In the genomic region with DNA sequence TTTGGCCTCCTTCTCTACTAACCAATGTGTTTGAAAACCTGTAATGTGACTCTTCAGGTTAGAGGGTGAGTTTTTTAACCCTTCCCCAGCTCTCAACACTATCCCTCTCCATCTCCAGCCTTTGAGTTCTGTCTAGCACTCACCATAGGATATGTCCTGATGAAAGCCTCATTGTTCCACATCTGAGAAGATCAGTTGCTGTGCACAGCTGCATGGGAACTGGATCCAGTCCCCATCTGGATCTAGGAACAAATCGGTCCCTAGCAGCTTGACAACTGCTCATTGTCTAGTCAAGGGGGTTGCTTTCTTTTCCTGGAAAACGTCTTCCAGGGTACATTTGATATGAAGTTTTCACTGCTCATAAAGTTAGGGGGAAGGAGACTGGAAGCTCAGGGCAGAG, we compare ENCODE assay signal across 24 cellular contexts. TPM values are rescaled to one million over a fixed set of nuclear protein-coding genes. Genes with fewer than 3 reads are reported as not detected.
DNase-seq lines count a peak whose midpoint lies in the region; ATAC-seq, FAIRE-seq and TF ChIP-seq lines count a peak whose summit lies in the region.
"Had no signal": no experiment of that assay in that cellular context is flagged by ENCODE, and none has a peak within 500 bp of the region (broad histone marks: within the 10 kb centered on the region; RNA-seq: fewer than 3 reads in every experiment).

No MANE protein-coding gene starts in this region.

- no TSS peak for BruUV-seq in Calu3 (replicated peaks; lab: Mats Ljungman, UMichigan)
- BruUV-seq in K562 (replicated peaks; lab: Mats Ljungman, UMichigan) = no TSS peak

- peak; percentile 10; the same call in 1 of the 3 replicates for ATAC-seq in K562
- ATAC-seq in left lobe of liver = no peak
- no peak for ATAC-seq in HG02973 (IDR thresholded peaks at IDR 0.05; ENCODE audit: unreplicated experiment)
- ATAC-seq in stimulated activated effector memory CD8-positive, alpha-beta T cell treated with anti-CD3 and anti-CD28 coated beads, Interleukin-12 subunit alpha, Interleukin-12 subunit beta, amount 100 ng/mL, for 72 hours = no peak
- ATAC-seq: activated CD8-positive, alpha-beta T cell treated with anti-CD3 and anti-CD28 coated beads, Interleukin-2, amount 10 ng/mL, durations not matched to agents 7 days and 5 days; activated naive CD8-positive, alpha-beta T cell treated with anti-CD3 and anti-CD28 coated beads, Interleukin-2, amount 50 U/mL, for 24 hours; naive thymus-derived CD4-positive, alpha-beta T cell had no signal

- H3K27ac ChIP-seq in K562 (ENCODE audit: extremely low read depth, low read depth, low read length) = no peak overlapping the region
- H3K27ac ChIP-seq: BLaER1, coronary artery had no signal

- H3K4me1 Mint-ChIP-seq in Calu3 (ENCODE audit: low read depth, unreplicated experiment) = peaks cover 29% of the 10 kb centered on the region
- H3K4me1 Mint-ChIP-seq in stimulated activated effector memory CD8-positive, alpha-beta T cell treated with anti-CD3 and anti-CD28 coated beads, Interleukin-12 subunit alpha, Interleukin-12 subunit beta, amount 100 ng/mL, for 72 hours = no peaks in the 10 kb centered on the region
- H3K4me1 Mint-ChIP-seq: activated naive CD8-positive, alpha-beta T cell treated with anti-CD3 and anti-CD28 coated beads, Interleukin-2, amount 50 U/mL, for 24 hours; naive thymus-derived CD4-positive, alpha-beta T cell had no signal

- no peaks in the 10 kb centered on the region for H3K36me3 Mint-ChIP-seq in Calu3 (ENCODE audit: insufficient read depth, unreplicated experiment)
- no peaks in the 10 kb centered on the region for H3K36me3 Mint-ChIP-seq in stimulated activated effector memory CD8-positive, alpha-beta T cell treated with anti-CD3 and anti-CD28 coated beads, Interleukin-12 subunit alpha, Interleukin-12 subunit beta, amount 100 ng/mL, for 72 hours

- no peaks in the 10 kb centered on the region for H3K9me1 ChIP-seq in K562 (ENCODE audit: control insufficient read depth, insufficient read depth, low read length)

- peaks cover 6% of the 10 kb centered on the region for H3K9me3 Mint-ChIP-seq in Calu3 (ENCODE audit: low read depth, unreplicated experiment)
- H3K9me3 Mint-ChIP-seq in stimulated activated effector memory CD8-positive, alpha-beta T cell treated with anti-CD3 and anti-CD28 coated beads, Interleukin-12 subunit alpha, Interleukin-12 subunit beta, amount 100 ng/mL, for 72 hours = peaks cover 5% of the 10 kb centered on the region

- no peak overlapping the region for H3K4me3 ChIP-seq in K562
- H3K4me3 ChIP-seq: BLaER1, breast epithelium, coronary artery had no signal

- H2AFZ ChIP-seq in K562 (ENCODE audit: low read depth, low read length) = peak overlapping the region; percentile 64

- POLR2A ChIA-PET in K562 (lab: Yijun Ruan, JAX) = interaction anchor here (2.0 kb wide), 1 partner anchor 13 kb away, joined by 11 read pairs; no protein-coding TSS in a partner anchor

- H3K27me3 Mint-ChIP-seq in Calu3 (ENCODE audit: unreplicated experiment) = no peaks in the 10 kb centered on the region

- no peak overlapping the region for H3K4me2 ChIP-seq in K562 (ENCODE audit: insufficient read depth, low read length)
- H3K4me2 ChIP-seq: BLaER1 had no signal

- CTCF ChIA-PET in Calu3 (lab: Charles Lee) (interaction anchor here (0.5 to 0.7 kb wide), 2 partner anchors 45 to 1488 kb away, joined by 3 to 6 read pairs; partner anchors contain the start of gene AGPAT4), K562 (lab: Yijun Ruan, JAX; ENCODE audit: low intra/inter-chr PET ratio) (no interaction called here)

- H3K4me1 ChIP-seq in K562 (replicated peaks in 1 of 2; ENCODE audit: control insufficient read depth in 2 of 2, insufficient read depth in 2 of 2, low read length in 2 of 2) = peaks cover 0 to 4% of the 10 kb centered on the region in 2 experiments; a peak in 1 of 5 replicates
- H3K4me1 ChIP-seq: BLaER1, breast epithelium had no signal

- TF ChIP-seq CTCF in Calu3 (IDR thresholded peaks at IDR 0.05; ENCODE audit: unreplicated experiment) (no peak), K562 (IDR thresholded peaks at IDR 0.05 in 2 of 3, conservative IDR thresholded peaks at IDR 0.05 in 1 of 3; ENCODE audit: insufficient read depth in 2 of 3, low read depth in 1 of 3, low read length in 3 of 3) (no peak)

- H3K9ac ChIP-seq in K562 (ENCODE audit: insufficient read depth in 1 of 2, low read depth in 2 of 2, low read length in 2 of 2) = no peak overlapping the region
- H3K9ac ChIP-seq: BLaER1 had no signal

- H4K20me1 ChIP-seq in K562 (replicated peaks; ENCODE audit: control insufficient read depth, insufficient read depth, low read length) = no peaks in the 10 kb centered on the region
- H4K20me1 ChIP-seq: BLaER1 had no signal

- no peaks in the 10 kb centered on the region for H3K9me3 ChIP-seq in K562 (replicated peaks; ENCODE audit: control insufficient read depth, insufficient read depth, low read depth, low read length)
- H3K9me3 ChIP-seq: breast epithelium had no signal

- H3K27ac Mint-ChIP-seq in Calu3 (ENCODE audit: unreplicated experiment) = peak overlapping the region; percentile 74
- H3K27ac Mint-ChIP-seq in stimulated activated effector memory CD8-positive, alpha-beta T cell treated with anti-CD3 and anti-CD28 coated beads, Interleukin-12 subunit alpha, Interleukin-12 subunit beta, amount 100 ng/mL, for 72 hours = no peak overlapping the region
- H3K27ac Mint-ChIP-seq: activated CD8-positive, alpha-beta T cell treated with anti-CD3 and anti-CD28 coated beads, Interleukin-2, amount 10 ng/mL, durations not matched to agents 7 days and 5 days; activated naive CD8-positive, alpha-beta T cell treated with anti-CD3 and anti-CD28 coated beads, Interleukin-2, amount 50 U/mL, for 24 hours; naive thymus-derived CD4-positive, alpha-beta T cell; T-helper 1 cell treated with Interleukin-12 subunit alpha and Interleukin-12 subunit beta and Interleukin-4 antibody, amounts not matched to agents 30 μg/mL and 1 μg/mL, for 36 hours had no signal

- 0% methylated on average over 2 of the region's 2 CpGs for WGBS in K562 (ENCODE audit: insufficient coverage, low coverage, missing lambda C conversion rate)

- TF ChIP-seq EP300 in K562 (IDR thresholded peaks at IDR 0.05; ENCODE audit: low read length) = no peak

- H3K36me3 ChIP-seq in K562 (ENCODE audit: control insufficient read depth, insufficient read depth, low read length) = no peaks in the 10 kb centered on the region
- H3K36me3 ChIP-seq: BLaER1, breast epithelium had no signal

- H3K27me3 ChIP-seq in K562 (ENCODE audit: control insufficient read depth in 2 of 2, insufficient read depth in 2 of 2, low read length in 2 of 2) = no peaks in the 10 kb centered on the region
- H3K27me3 ChIP-seq: BLaER1, breast epithelium had no signal

- TF ChIP-seq RAD21 in K562 (CRISPR knock-in tag; conservative IDR thresholded peaks at IDR 0.05 in 1 of 2, IDR thresholded peaks at IDR 0.05 in 1 of 2) = no peak

- DNase-seq in Calu3 (no peak), K562 (ENCODE audit: extremely low read depth in 1 of 4, low spot score in 3 of 4) (peak in 2 of 4 experiments; percentile 19 to 20), inferior parietal cortex (ENCODE audit: extremely low spot score) (peak; percentile 82), pons (ENCODE audit: low spot score) (peak; percentile 99), left lobe of liver (ENCODE audit: low spot score) (no peak), dermis blood vessel endothelial cell (no peak)
- DNase-seq in stimulated activated effector memory CD8-positive, alpha-beta T cell treated with anti-CD3 and anti-CD28 coated beads, Interleukin-12 subunit alpha, Interleukin-12 subunit beta, amount 100 ng/mL, for 72 hours (ENCODE audit: low spot score in 2 of 2) = no peak
- DNase-seq: activated CD4-positive, alpha-beta T cell treated with anti-CD3 and anti-CD28 coated beads for 1 hour; activated CD8-positive, alpha-beta T cell treated with anti-CD3 and anti-CD28 coated beads, Interleukin-2, amount 10 ng/mL, durations not matched to agents 7 days and 5 days; activated gamma-delta T cell; activated naive CD8-positive, alpha-beta T cell treated with anti-CD3 and anti-CD28 coated beads, Interleukin-2, amount 50 U/mL, for 24 hours; activated T-cell treated with anti-CD3 and anti-CD28 coated beads for 4 hours; DND-41; GOT3; mesenchymal stem cell; naive thymus-derived CD4-positive, alpha-beta T cell had no signal

- TF ChIP-seq POLR2A in K562 (conservative IDR thresholded peaks at IDR 0.05) = no peak

- in situ Hi-C loops in K562 (cut with MboI) = no loop called here

- no peak overlapping the region for H3K4me3 Mint-ChIP-seq in Calu3 (ENCODE audit: low read depth, unreplicated experiment)
- no peak overlapping the region for H3K4me3 Mint-ChIP-seq in stimulated activated effector memory CD8-positive, alpha-beta T cell treated with anti-CD3 and anti-CD28 coated beads, Interleukin-12 subunit alpha, Interleukin-12 subunit beta, amount 100 ng/mL, for 72 hours
- H3K4me3 Mint-ChIP-seq: activated CD8-positive, alpha-beta T cell treated with anti-CD3 and anti-CD28 coated beads, Interleukin-2, amount 10 ng/mL, durations not matched to agents 7 days and 5 days; activated naive CD8-positive, alpha-beta T cell treated with anti-CD3 and anti-CD28 coated beads, Interleukin-2, amount 50 U/mL, for 24 hours; naive thymus-derived CD4-positive, alpha-beta T cell; T-helper 1 cell treated with Interleukin-12 subunit alpha and Interleukin-12 subunit beta and Interleukin-4 antibody, amounts not matched to agents 30 μg/mL and 1 μg/mL, for 36 hours had no signal

- H3K79me2 ChIP-seq in K562 (ENCODE audit: control insufficient read depth, insufficient read depth, low read length) = peaks cover 6% of the 10 kb centered on the region; the same call in 2 of the 3 replicates

- FAIRE-seq in K562 (lab: Jason Lieb, UNC) = no peak
- FAIRE-seq: endometrium, RCC 7860, urothelium cell line had no signal

- intact Hi-C loops in Calu3 (cut with micrococcal nuclease; ENCODE audit: unreplicated experiment) = loop anchor here (5.0 kb wide), 2 partner anchors 47 to 48 kb away; partner anchors contain the start of gene AGPAT4
- intact Hi-C loops in K562 (cut with micrococcal nuclease) = no loop called here

RNA-seq across cellular contexts. Expression of gene AGPAT4, which starts 45.4 kb away (rescaled TPM):
- total RNA-seq in Calu3 (2022) = 8.7 and 11.3 TPM in 2 replicates
- total RNA-seq in K562 (2011; cell fraction: chromatin; rRNA removed; ENCODE audit: low replicate concordance) = 90.5 and 109 TPM in 2 replicates
- total RNA-seq in K562 (2011; cell fraction: nucleolus; rRNA removed) = 65.2 and 67.4 TPM in 2 replicates
- 60.1 and 75.0 TPM in 2 replicates for total RNA-seq in K562 (2011; cell fraction: nucleoplasm; rRNA removed)
- 4.5 and 6.7 TPM in 2 replicates for total RNA-seq in K562 (2014; rRNA removed)
- 7.1 and 7.9 TPM in 2 replicates for total RNA-seq in K562 (2014; rRNA removed; fragmentation: Illumina TruSeq; extraction: Trizol)
- 5.0 and 5.6 TPM in 2 replicates for total RNA-seq in K562 (2015; rRNA removed; fragmentation: Illumina TruSeq; extraction: Trizol)
- 9.2 and 9.7 TPM in 2 replicates for total RNA-seq in K562 (2021)
- polyA plus RNA-seq in K562 (2011; rRNA removed) = 15.0 and 17.0 TPM in 2 replicates
- 9.2 and 14.2 TPM in 2 replicates for polyA plus RNA-seq in K562 (2011; cell fraction: cytosol; rRNA removed)
- polyA plus RNA-seq in K562 (2011; cell fraction: nucleus; rRNA removed) = 62.4 and 68.7 TPM in 2 replicates
- 5.3 and 8.6 TPM in 2 replicates for polyA plus RNA-seq in K562 (2012)
- polyA plus RNA-seq in K562 (2014; fragmentation: Illumina TruSeq; extraction: Trizol) = 5.6 and 5.7 TPM in 2 replicates
- 1 to 10 TPM; 2.2 to 3.4 TPM for polyA plus RNA-seq in K562 (2014; fragmentation: Nextera tagmentation; extraction: Ambion mirVana)
- polyA plus RNA-seq in K562 (2014; rRNA removed) = 7.2 and 7.3 TPM in 2 replicates
- 31.8 and 34.7 TPM in 2 replicates for polyA minus RNA-seq in K562 (2011; rRNA and poly(A)+ RNA removed)
- polyA minus RNA-seq in K562 (2011; cell fraction: cytosol; rRNA and poly(A)+ RNA removed) = 6.3 and 8.8 TPM in 2 replicates
- 36.2 and 58.6 TPM in 2 replicates for polyA minus RNA-seq in K562 (2011; cell fraction: nucleus; rRNA and poly(A)+ RNA removed)
- total RNA-seq in left lobe of liver = 0.88 TPM
- total RNA-seq in dermis blood vessel endothelial cell = 11.3 and 15.3 TPM in 2 replicates

Comparison
In these comparisons a context has a peak if more than half of its experiments do, and no peak if none do; other contexts are left out.
1. DNase-seq: peak in inferior parietal cortex (single experiment) and pons (single experiment); none in Calu3 (single experiment), left lobe of liver (single experiment), stimulated activated effector memory CD8-positive, alpha-beta T cell treated with anti-CD3 and anti-CD28 coated beads, Interleukin-12 subunit alpha, Interleukin-12 subunit beta, amount 100 ng/mL, for 72 hours (0 of 2) and dermis blood vessel endothelial cell (single experiment).